ENCODE assay signal across 8 cellular contexts in genomic region chr17:44556854-44557606, GRCh38. TPM values are rescaled to one million over a fixed set of nuclear protein-coding genes. Genes with fewer than 3 reads are reported as not detected.
DNase-seq lines count a peak whose midpoint lies in the region; ATAC-seq and TF ChIP-seq lines count a peak whose summit lies in the region.

FZD2 (plus strand) TSS chr17:44557484; CDS start chr17:44557689, 205 bp downstream.

- H3K4me1 Mint-ChIP-seq in mesothelial cell of epicardium = peaks cover 63% of the 10 kb centered on the region

- H3K27ac Mint-ChIP-seq in mesothelial cell of epicardium = peak within 1 kb of the TSS; percentile 99

- no peaks in the 10 kb centered on the region for H3K27me3 Mint-ChIP-seq in mesothelial cell of epicardium (ENCODE audit: low read depth)

- H3K4me3 Mint-ChIP-seq in mesothelial cell of epicardium = peak within 1 kb of the TSS; percentile 85

- peaks cover 3% of the 10 kb centered on the region for H3K36me3 Mint-ChIP-seq in mesothelial cell of epicardium

- peak within 1 kb of the TSS; percentile 75 for H3K4me3 ChIP-seq in epithelial cell of esophagus (ENCODE audit: low read length)

- TF ChIP-seq CTCF in epithelial cell of esophagus (IDR thresholded peaks at IDR 0.05; ENCODE audit: insufficient read depth, low read depth, low read length, missing control alignments) (no peak), mesothelial cell of epicardium (IDR thresholded peaks at IDR 0.05; ENCODE audit: unreplicated experiment) (no peak)

- no peaks in the 10 kb centered on the region for H3K9me3 Mint-ChIP-seq in mesothelial cell of epicardium

- DNase-seq in EH (ENCODE audit: low read depth) (peak; percentile 100), NCI-H526 (lab: John Stamatoyannopoulos, UW) (peak; percentile 73 to 84), epithelial cell of esophagus (ENCODE audit: low read depth) (peak; percentile 89), mesothelial cell of epicardium (ENCODE audit: low spot score in 2 of 2, unreplicated experiment in 2 of 2) (peak; percentile 71 to 84)
- DNase-seq in activated CD8-positive, alpha-beta memory T cell treated with anti-CD3 and anti-CD28 coated beads for 24 hours = peak; percentile 78
- DNase-seq in stimulated activated CD8-positive, alpha-beta memory T cell treated with anti-CD3 and anti-CD28 coated beads, Interleukin-7, amount 100 ng/mL, for 24 hours (ENCODE audit: low read depth) = peak; percentile 21

- ATAC-seq in HG03460 (IDR thresholded peaks at IDR 0.05; ENCODE audit: unreplicated experiment) (peak; percentile 64), GM18502 (IDR thresholded peaks at IDR 0.05; ENCODE audit: poor library complexity, unreplicated experiment) (no peak)

RNA-seq across cellular contexts. Expression of gene FZD2, which starts in this region (rescaled TPM):
- 82.1 to 88.3 TPM (median 84.4 TPM) in 3 replicates for total RNA-seq in mesothelial cell of epicardium

Comparison
In these comparisons a context has a peak if more than half of its experiments do, and no peak if none do; other contexts are left out.
1. DNase-seq: peak in every context shown above with its lines; median percentile 100 in EH; 89 in epithelial cell of esophagus; 78 in NCI-H526; 78 in activated CD8-positive, alpha-beta memory T cell treated with anti-CD3 and anti-CD28 coated beads for 24 hours; 78 in mesothelial cell of epicardium; 21 in stimulated activated CD8-positive, alpha-beta memory T cell treated with anti-CD3 and anti-CD28 coated beads, Interleukin-7, amount 100 ng/mL, for 24 hours.